ENCODE assay signal across 18 cellular contexts in the genomic region with DNA sequence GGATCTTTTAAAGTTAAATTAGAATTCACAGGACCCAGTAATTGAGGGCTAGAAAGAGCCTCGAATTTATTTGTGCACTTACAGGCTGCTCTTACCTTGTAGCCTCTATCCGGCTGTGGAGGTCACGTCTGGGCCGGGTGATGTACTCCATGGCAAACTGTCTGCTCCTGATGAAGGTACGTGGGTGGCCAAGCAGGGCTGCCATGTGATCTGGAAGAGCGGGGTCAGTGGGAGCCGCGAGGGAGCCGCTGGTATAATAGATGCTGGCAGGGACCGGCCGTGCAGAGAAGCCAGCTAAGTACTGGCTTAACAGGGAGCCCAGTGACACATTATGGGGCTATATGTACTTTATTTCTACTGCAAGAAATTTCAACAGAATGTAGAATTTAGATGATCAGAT. TPM values are rescaled to one million over a fixed set of nuclear protein-coding genes. Genes with fewer than 3 reads are reported as not detected.
DNase-seq lines count a peak whose midpoint lies in the region; ATAC-seq and TF ChIP-seq lines count a peak whose summit lies in the region.
"Had no signal": no experiment of that assay in that cellular context is flagged by ENCODE, and none has a peak within 500 bp of the region (broad histone marks: within the 10 kb centered on the region; RNA-seq: fewer than 3 reads in every experiment).

No MANE protein-coding gene starts in this region.

- no peaks in the 10 kb centered on the region for H3K9me3 ChIP-seq in RWPE2 (ENCODE audit: severe bottlenecking)
- H3K9me3 ChIP-seq in lower lobe of right lung = no peaks in the 10 kb centered on the region
- no peaks in the 10 kb centered on the region for H3K9me3 ChIP-seq in thyroid gland
- no peaks in the 10 kb centered on the region for H3K9me3 ChIP-seq in transverse colon
- H3K9me3 ChIP-seq: suprapubic skin had no signal

- WGBS in thyroid gland, 2 donors = 82 to 85% methylated on average over 11 of the region's 11 CpGs
- 86 to 92% methylated on average over 10 to 11 of the region's 11 CpGs for WGBS in transverse colon (ENCODE audit: low coverage in 1 of 2), 2 donors

- in situ Hi-C loops in transverse colon (cut with MboI; ENCODE audit: low pct_ligation_motif_present in 1 of 4, low pct_unique_long_range_greater_than_20kb in 1 of 4, low sequenced_read_pairs in 3 of 4) = no loop called here

- H3K27ac ChIP-seq in RWPE2 (ENCODE audit: poor library complexity, severe bottlenecking) = no peak overlapping the region
- peak overlapping the region; percentile 28 for H3K27ac ChIP-seq in lower lobe of right lung
- peak overlapping the region; percentile 86 to 91 (median 88) for H3K27ac ChIP-seq in thyroid gland
- no peak overlapping the region for H3K27ac ChIP-seq in transverse colon

- peaks cover 6% of the 10 kb centered on the region for H3K27me3 Mint-ChIP-seq in glutamatergic neuron (ENCODE audit: unreplicated experiment)
- H3K27me3 Mint-ChIP-seq: B cell; natural killer cell treated with Interleukin-12 subunit alpha and Interleukin-12 subunit beta and Interleukin-15 and Interleukin-18, amount 100 ng/mL, for 72 hours; progenitor cell of endocrine pancreas had no signal

- H3K9me3 Mint-ChIP-seq in glutamatergic neuron (ENCODE audit: unreplicated experiment) = peaks cover 3% of the 10 kb centered on the region
- H3K9me3 Mint-ChIP-seq: endodermal cell; natural killer cell treated with Interleukin-12 subunit alpha and Interleukin-12 subunit beta and Interleukin-15 and Interleukin-18, amount 100 ng/mL, for 72 hours had no signal

- H3K36me3 ChIP-seq in RWPE2 (ENCODE audit: low read depth) (peaks cover 7% of the 10 kb centered on the region), lower lobe of right lung (peaks cover 81% of the 10 kb centered on the region), thyroid gland (peaks cover 10 to 12% of the 10 kb centered on the region in 2 donors), transverse colon (peaks cover 0 to 8% (median 3%) of the 10 kb centered on the region in 4 donors)

- H3K36me3 Mint-ChIP-seq in glutamatergic neuron (ENCODE audit: unreplicated experiment) = peaks cover 14% of the 10 kb centered on the region

- no peak for TF ChIP-seq POLR2A in thyroid gland (IDR thresholded peaks at IDR 0.05)
- no peak for TF ChIP-seq POLR2A in transverse colon (IDR thresholded peaks at IDR 0.05)

- intact Hi-C loops in lower lobe of right lung (cut with DNase I) = no loop called here
- intact Hi-C loops in thyroid gland (cut with DNase I) = loop anchor here (5.0 to 10.0 kb wide), 2 partner anchors 38 to 275 kb away; no protein-coding TSS in a partner anchor
- intact Hi-C loops in transverse colon (cut with DNase I; ENCODE audit: low total_unique reads) = no loop called here

- H3K4me1 Mint-ChIP-seq in glutamatergic neuron (ENCODE audit: low read depth, unreplicated experiment) = peaks cover 24% of the 10 kb centered on the region

- DNase-seq in RWPE2 (ENCODE audit: low spot score) (peak; percentile 24), glutamatergic neuron (no peak), lower lobe of right lung (no peak), thyroid gland (peak; percentile 38 to 45), transverse colon (no peak), kidney glomerular epithelial cell (lab: John Stamatoyannopoulos, UW) (no peak), T-helper 2 cell (no peak)
- DNase-seq: activated gamma-delta T cell treated with Interleukin-2 at 50 U/mL for 16 hours, Calu3, cerebellar nuclear complex, NCI-H187 treated with DMSO at 0.1 percent for 48 hours, NCI-H345, RPMI8226 had no signal

- TF ChIP-seq EP300 in transverse colon (IDR thresholded peaks at IDR 0.05; ENCODE audit: low read depth) = no peak

- no peaks in the 10 kb centered on the region for H3K27me3 ChIP-seq in RWPE2 (ENCODE audit: insufficient read depth, poor library complexity, severe bottlenecking)
- no peaks in the 10 kb centered on the region for H3K27me3 ChIP-seq in lower lobe of right lung (ENCODE audit: low read depth)
- H3K27me3 ChIP-seq in thyroid gland = no peaks in the 10 kb centered on the region
- no peaks in the 10 kb centered on the region for H3K27me3 ChIP-seq in transverse colon
- H3K27me3 ChIP-seq: suprapubic skin had no signal

- H3K4me3 ChIP-seq in RWPE2 (ENCODE audit: severe bottlenecking) (no peak overlapping the region), lower lobe of right lung (no peak overlapping the region), thyroid gland (replicated peaks in 1 of 3) (no peak overlapping the region), transverse colon (no peak overlapping the region)
- H3K4me3 ChIP-seq: suprapubic skin had no signal

- ATAC-seq in RWPE2 (ENCODE audit: low read depth) = no peak
- ATAC-seq in lower lobe of right lung = peak in 1 of 2 donors; percentile 2
- ATAC-seq: natural killer cell treated with Interleukin-12 subunit alpha and Interleukin-12 subunit beta and Interleukin-15 and Interleukin-18, amount 100 ng/mL, for 72 hours had no signal

- H3K27ac Mint-ChIP-seq in glutamatergic neuron (ENCODE audit: unreplicated experiment) = peak overlapping the region; percentile 43
- H3K27ac Mint-ChIP-seq: endodermal cell, progenitor cell of endocrine pancreas had no signal

- no peak overlapping the region for H3K4me3 Mint-ChIP-seq in glutamatergic neuron (ENCODE audit: unreplicated experiment)
- H3K4me3 Mint-ChIP-seq: B cell; endodermal cell; natural killer cell treated with Interleukin-12 subunit alpha and Interleukin-12 subunit beta and Interleukin-15 and Interleukin-18, amount 100 ng/mL, for 72 hours had no signal

- TF ChIP-seq CTCF in RWPE2 (IDR thresholded peaks at IDR 0.05; ENCODE audit: poor library complexity, severe bottlenecking) (no peak), glutamatergic neuron (IDR thresholded peaks at IDR 0.05; ENCODE audit: partially characterized antibody, unreplicated experiment) (no peak), lower lobe of right lung (IDR thresholded peaks at IDR 0.05) (no peak), thyroid gland (IDR thresholded peaks at IDR 0.05) (no peak), transverse colon (IDR thresholded peaks at IDR 0.05) (no peak)

- H3K4me1 ChIP-seq in RWPE2 (ENCODE audit: insufficient read depth, poor library complexity, severe bottlenecking) (no peaks in the 10 kb centered on the region), lower lobe of right lung (peaks cover 7% of the 10 kb centered on the region), thyroid gland (peaks cover 30 to 41% of the 10 kb centered on the region in 2 donors), transverse colon (peaks cover 0 to 4% (median 2%) of the 10 kb centered on the region in 4 donors)

RNA-seq across cellular contexts. Expression of a gene that starts 59.2 kb away (rescaled TPM):
- total RNA-seq in glutamatergic neuron (ENCODE audit: unreplicated experiment) = 16.0 TPM
- total RNA-seq in lower lobe of right lung = 60.2 TPM
- 10 to 100 TPM; 35.9 to 65.1 (median 59.2) TPM for total RNA-seq in thyroid gland
- 100 to 1,000 TPM in 1 of 4 donors, 10 to 100 TPM in 3; 44.1 to 110 (median 78.1) TPM for total RNA-seq in transverse colon

Comparison
In these comparisons a context has a peak if more than half of its experiments do, and no peak if none do; other contexts are left out.
1. DNase-seq: peak in RWPE2 (single experiment) and thyroid gland (2 of 2); none in glutamatergic neuron (single experiment), lower lobe of right lung (single experiment), transverse colon (single experiment), kidney glomerular epithelial cell (single experiment) and T-helper 2 cell (0 of 5).
2. H3K27ac ChIP-seq: peak in lower lobe of right lung (single experiment) and thyroid gland (3 of 3); none in RWPE2 (single experiment) and transverse colon (0 of 4).